In the genomic region with DNA sequence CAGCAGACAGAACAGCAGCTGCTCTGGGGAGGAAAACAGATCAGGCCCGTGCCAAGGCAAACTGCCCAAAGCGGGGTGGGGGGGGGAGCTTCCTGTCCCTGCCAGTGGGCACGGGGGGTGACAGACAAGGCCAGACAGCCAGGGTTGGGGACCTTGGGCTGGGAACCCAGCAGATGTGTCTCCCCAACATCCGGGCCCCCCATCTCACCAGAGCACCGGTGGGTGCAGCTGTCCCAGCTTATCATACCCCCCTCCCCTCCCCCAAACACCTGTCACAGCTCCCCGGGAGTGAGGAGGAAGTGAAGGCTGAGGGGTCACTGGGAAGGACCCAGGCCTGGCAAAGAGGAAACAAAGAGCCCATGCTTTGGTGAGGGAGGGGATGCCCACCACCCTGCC, we compare ENCODE assay signal across 1 cellular context.
TF ChIP-seq lines count a peak whose summit lies in the region.

No MANE protein-coding gene starts in this region.

TF ChIP-seq in GM23338, 12 proteins besides CTCF, POLR2A, EP300 and RAD21:
- TF ChIP-seq, protein P1, sequence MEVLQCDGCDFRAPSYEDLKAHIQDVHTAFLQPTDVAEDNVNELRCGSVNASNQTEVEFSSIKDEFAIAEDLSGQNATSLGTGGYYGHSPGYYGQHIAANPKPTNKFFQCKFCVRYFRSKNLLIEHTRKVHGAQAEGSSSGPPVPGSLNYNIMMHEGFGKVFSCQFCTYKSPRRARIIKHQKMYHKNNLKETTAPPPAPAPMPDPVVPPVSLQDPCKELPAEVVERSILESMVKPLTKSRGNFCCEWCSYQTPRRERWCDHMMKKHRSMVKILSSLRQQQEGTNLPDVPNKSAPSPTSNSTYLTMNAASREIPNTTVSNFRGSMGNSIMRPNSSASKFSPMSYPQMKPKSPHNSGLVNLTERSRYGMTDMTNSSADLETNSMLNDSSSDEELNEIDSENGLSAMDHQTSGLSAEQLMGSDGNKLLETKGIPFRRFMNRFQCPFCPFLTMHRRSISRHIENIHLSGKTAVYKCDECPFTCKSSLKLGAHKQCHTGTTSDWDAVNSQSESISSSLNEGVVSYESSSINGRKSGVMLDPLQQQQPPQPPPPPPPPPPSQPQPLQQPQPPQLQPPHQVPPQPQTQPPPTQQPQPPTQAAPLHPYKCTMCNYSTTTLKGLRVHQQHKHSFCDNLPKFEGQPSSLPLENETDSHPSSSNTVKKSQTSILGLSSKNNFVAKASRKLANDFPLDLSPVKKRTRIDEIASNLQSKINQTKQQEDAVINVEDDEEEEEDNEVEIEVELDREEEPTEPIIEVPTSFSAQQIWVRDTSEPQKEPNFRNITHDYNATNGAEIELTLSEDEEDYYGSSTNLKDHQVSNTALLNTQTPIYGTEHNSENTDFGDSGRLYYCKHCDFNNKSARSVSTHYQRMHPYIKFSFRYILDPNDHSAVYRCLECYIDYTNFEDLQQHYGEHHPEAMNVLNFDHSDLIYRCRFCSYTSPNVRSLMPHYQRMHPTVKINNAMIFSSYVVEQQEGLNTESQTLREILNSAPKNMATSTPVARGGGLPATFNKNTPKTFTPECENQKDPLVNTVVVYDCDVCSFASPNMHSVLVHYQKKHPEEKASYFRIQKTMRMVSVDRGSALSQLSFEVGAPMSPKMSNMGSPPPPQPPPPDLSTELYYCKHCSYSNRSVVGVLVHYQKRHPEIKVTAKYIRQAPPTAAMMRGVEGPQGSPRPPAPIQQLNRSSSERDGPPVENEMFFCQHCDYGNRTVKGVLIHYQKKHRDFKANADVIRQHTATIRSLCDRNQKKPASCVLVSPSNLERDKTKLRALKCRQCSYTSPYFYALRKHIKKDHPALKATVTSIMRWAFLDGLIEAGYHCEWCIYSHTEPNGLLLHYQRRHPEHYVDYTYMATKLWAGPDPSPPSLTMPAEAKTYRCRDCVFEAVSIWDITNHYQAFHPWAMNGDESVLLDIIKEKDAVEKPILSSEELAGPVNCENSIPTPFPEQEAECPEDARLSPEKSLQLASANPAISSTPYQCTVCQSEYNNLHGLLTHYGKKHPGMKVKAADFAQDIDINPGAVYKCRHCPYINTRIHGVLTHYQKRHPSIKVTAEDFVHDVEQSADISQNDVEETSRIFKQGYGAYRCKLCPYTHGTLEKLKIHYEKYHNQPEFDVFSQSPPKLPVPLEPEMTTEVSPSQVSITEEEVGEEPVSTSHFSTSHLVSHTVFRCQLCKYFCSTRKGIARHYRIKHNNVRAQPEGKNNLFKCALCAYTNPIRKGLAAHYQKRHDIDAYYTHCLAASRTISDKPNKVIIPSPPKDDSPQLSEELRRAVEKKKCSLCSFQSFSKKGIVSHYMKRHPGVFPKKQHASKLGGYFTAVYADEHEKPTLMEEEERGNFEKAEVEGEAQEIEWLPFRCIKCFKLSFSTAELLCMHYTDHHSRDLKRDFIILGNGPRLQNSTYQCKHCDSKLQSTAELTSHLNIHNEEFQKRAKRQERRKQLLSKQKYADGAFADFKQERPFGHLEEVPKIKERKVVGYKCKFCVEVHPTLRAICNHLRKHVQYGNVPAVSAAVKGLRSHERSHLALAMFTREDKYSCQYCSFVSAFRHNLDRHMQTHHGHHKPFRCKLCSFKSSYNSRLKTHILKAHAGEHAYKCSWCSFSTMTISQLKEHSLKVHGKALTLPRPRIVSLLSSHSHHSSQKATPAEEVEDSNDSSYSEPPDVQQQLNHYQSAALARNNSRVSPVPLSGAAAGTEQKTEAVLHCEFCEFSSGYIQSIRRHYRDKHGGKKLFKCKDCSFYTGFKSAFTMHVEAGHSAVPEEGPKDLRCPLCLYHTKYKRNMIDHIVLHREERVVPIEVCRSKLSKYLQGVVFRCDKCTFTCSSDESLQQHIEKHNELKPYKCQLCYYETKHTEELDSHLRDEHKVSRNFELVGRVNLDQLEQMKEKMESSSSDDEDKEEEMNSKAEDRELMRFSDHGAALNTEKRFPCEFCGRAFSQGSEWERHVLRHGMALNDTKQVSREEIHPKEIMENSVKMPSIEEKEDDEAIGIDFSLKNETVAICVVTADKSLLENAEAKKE (CRISPR knock-in tag; IDR thresholded peaks at IDR 0.05) = no peak
- TF ChIP-seq CREB1 (CRISPR knock-in tag; IDR thresholded peaks at IDR 0.05; ENCODE audit: low read depth) (no peak), ZNF114 (CRISPR knock-in tag; IDR thresholded peaks at IDR 0.05) (no peak), NANOG (IDR thresholded peaks at IDR 0.05; ENCODE audit: borderline replicate concordance) (no peak)
- TF ChIP-seq, protein P2, sequence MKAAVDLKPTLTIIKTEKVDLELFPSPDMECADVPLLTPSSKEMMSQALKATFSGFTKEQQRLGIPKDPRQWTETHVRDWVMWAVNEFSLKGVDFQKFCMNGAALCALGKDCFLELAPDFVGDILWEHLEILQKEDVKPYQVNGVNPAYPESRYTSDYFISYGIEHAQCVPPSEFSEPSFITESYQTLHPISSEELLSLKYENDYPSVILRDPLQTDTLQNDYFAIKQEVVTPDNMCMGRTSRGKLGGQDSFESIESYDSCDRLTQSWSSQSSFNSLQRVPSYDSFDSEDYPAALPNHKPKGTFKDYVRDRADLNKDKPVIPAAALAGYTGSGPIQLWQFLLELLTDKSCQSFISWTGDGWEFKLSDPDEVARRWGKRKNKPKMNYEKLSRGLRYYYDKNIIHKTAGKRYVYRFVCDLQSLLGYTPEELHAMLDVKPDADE (IDR thresholded peaks at IDR 0.05) = no peak
